ENCODE assay signal across 29 cellular contexts in the genomic region with DNA sequence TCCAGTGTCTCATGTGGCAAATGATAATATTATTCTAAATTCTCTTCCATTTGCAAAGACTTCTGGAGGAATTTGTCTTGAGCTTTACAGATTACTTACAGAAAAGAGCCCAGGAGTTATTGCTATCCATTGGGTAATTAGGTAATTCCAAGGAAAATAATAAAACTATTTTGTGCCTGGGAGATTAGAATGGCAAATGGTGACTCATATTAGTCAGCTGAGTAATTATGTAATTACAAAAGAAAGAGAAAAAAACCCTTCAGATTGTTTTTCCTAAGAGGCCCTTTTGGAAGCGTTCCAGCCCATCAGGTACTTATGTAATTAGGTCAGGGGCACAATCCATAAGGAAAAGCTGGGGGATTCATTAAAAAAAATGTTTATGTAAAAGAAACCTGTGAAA.
DNase-seq lines count a peak whose midpoint lies in the region; ATAC-seq, FAIRE-seq and TF ChIP-seq lines count a peak whose summit lies in the region.
"Had no signal": no experiment of that assay in that cellular context is flagged by ENCODE, and none has a peak within 500 bp of the region (broad histone marks: within the 10 kb centered on the region; RNA-seq: fewer than 3 reads in every experiment).

No MANE protein-coding gene starts in this region.

- H3K4me3 ChIP-seq in cardiac fibroblast (replicated peaks in 1 of 2; ENCODE audit: low read depth in 2 of 2, low read length in 2 of 2) (no peak overlapping the region), pancreas (no peak overlapping the region)
- H3K4me3 ChIP-seq: esophagus muscularis mucosa, GM12878, right atrium auricular region, SJSA1, spleen, suprapubic skin had no signal

- intact Hi-C loops in pancreas (cut with DNase I), result no loop called here

- peak overlapping the region; percentile 26 for H3K27ac Mint-ChIP-seq in mesothelial cell of epicardium
- H3K27ac Mint-ChIP-seq: CD8-positive, alpha-beta T cell; stimulated activated memory B cell treated with anti-CD40 and anti-IgM and Interleukin-4, amounts not matched to agents 10 μg/mL and 1 μg/mL and 100 μg/mL, for 72 hours; T-helper 17 cell had no signal

- FAIRE-seq in pancreas (lab: Jason Lieb, UNC), result no peak
- FAIRE-seq: GM12878, H54, RCC 7860 had no signal

- no peak overlapping the region for H3K27ac ChIP-seq in pancreas
- H3K27ac ChIP-seq: 22Rv1, neutrophil, right atrium auricular region, SJSA1, spleen, suprapubic skin had no signal

- TF ChIP-seq CTCF in cardiac fibroblast (IDR thresholded peaks at IDR 0.05; ENCODE audit: low read depth, low read length), result no peak
- no peak for TF ChIP-seq CTCF in mesothelial cell of epicardium (IDR thresholded peaks at IDR 0.05; ENCODE audit: unreplicated experiment)
- TF ChIP-seq CTCF in pancreas (IDR thresholded peaks at IDR 0.05), result no peak

- no peaks in the 10 kb centered on the region for H3K4me1 ChIP-seq in pancreas
- H3K4me1 ChIP-seq: spleen had no signal

- no peaks in the 10 kb centered on the region for H3K36me3 ChIP-seq in pancreas
- H3K36me3 ChIP-seq: esophagus muscularis mucosa, neutrophil, right atrium auricular region, SJSA1, spleen, suprapubic skin had no signal

- H3K4me1 Mint-ChIP-seq in mesothelial cell of epicardium, result peaks cover 56% of the 10 kb centered on the region
- H3K4me1 Mint-ChIP-seq: stimulated activated memory B cell treated with anti-CD40 and anti-IgM and Interleukin-4, amounts not matched to agents 10 μg/mL and 1 μg/mL and 100 μg/mL, for 72 hours; T-helper 17 cell had no signal

- peak; percentile 0 for DNase-seq in DMS53 (lab: John Stamatoyannopoulos, UW)
- no peak for DNase-seq in DMS53 treated with DMSO at 0.1 percent for 48 hours (lab: John Stamatoyannopoulos, UW; ENCODE audit: unreplicated experiment)
- peak; percentile 87 for DNase-seq in NCI-H1105 treated with DMSO at 0.1 percent for 48 hours (lab: John Stamatoyannopoulos, UW)
- peak; percentile 9 to 24 for DNase-seq in cardiac fibroblast (ENCODE audit: low read depth in 2 of 2)
- DNase-seq in mesothelial cell of epicardium (ENCODE audit: low spot score in 2 of 2, unreplicated experiment in 2 of 2), result no peak
- DNase-seq in AG08396 (ENCODE audit: low spot score), result no peak
- no peak for DNase-seq in pancreas
- DNase-seq: activated effector memory CD4-positive, alpha-beta T cell treated with anti-CD3 and anti-CD28 coated beads, Interleukin-2, amount 50 U/mL, for 16 hours; CD8-positive, alpha-beta T cell; DND-41; effector CD8-positive, alpha-beta T cell; KG1; kidney glomerular epithelial cell; NCI-H187; NCI-H226; spleen; stimulated activated CD4-positive, alpha-beta T cell treated with anti-CD3 and anti-CD28 coated beads, Interleukin-2, amount 100 ng/mL, for 48 hours; T-helper 17 cell had no signal

- no peak for ATAC-seq in GM21825 (IDR thresholded peaks at IDR 0.05; ENCODE audit: unreplicated experiment)
- no peak for ATAC-seq in pancreas
- ATAC-seq: CD8-positive, alpha-beta T cell; GM12878; stimulated activated memory B cell treated with anti-CD40 and anti-IgM and Interleukin-4, amounts not matched to agents 10 μg/mL and 1 μg/mL and 100 μg/mL, for 72 hours; T-helper 17 cell had no signal

- no peak overlapping the region for H3K4me3 Mint-ChIP-seq in mesothelial cell of epicardium
- H3K4me3 Mint-ChIP-seq: CD8-positive, alpha-beta T cell; stimulated activated memory B cell treated with anti-CD40 and anti-IgM and Interleukin-4, amounts not matched to agents 10 μg/mL and 1 μg/mL and 100 μg/mL, for 72 hours; T-helper 17 cell had no signal

- H3K27me3 Mint-ChIP-seq in mesothelial cell of epicardium (ENCODE audit: low read depth), result no peaks in the 10 kb centered on the region
- H3K27me3 Mint-ChIP-seq: stimulated activated memory B cell treated with anti-CD40 and anti-IgM and Interleukin-4, amounts not matched to agents 10 μg/mL and 1 μg/mL and 100 μg/mL, for 72 hours; T-helper 17 cell had no signal

- H3K27me3 ChIP-seq in pancreas, result no peaks in the 10 kb centered on the region
- H3K27me3 ChIP-seq: esophagus muscularis mucosa, neutrophil, right atrium auricular region, SJSA1, spleen, suprapubic skin had no signal

- peaks cover 10% of the 10 kb centered on the region for H3K9me3 Mint-ChIP-seq in mesothelial cell of epicardium

- H3K9me3 ChIP-seq in pancreas, result no peaks in the 10 kb centered on the region
- H3K9me3 ChIP-seq: esophagus muscularis mucosa, neutrophil, right atrium auricular region, SJSA1, suprapubic skin had no signal

- H3K36me3 Mint-ChIP-seq in mesothelial cell of epicardium, result peaks cover 2% of the 10 kb centered on the region
- H3K36me3 Mint-ChIP-seq: CD8-positive, alpha-beta T cell; stimulated activated memory B cell treated with anti-CD40 and anti-IgM and Interleukin-4, amounts not matched to agents 10 μg/mL and 1 μg/mL and 100 μg/mL, for 72 hours had no signal

- 76 to 81% methylated on average over 1 of the region's 1 CpG for WGBS in pancreas, 2 donors

Comparison
In these comparisons a context has a peak if more than half of its experiments do, and no peak if none do; other contexts are left out.
1. DNase-seq: peak in DMS53 (single experiment), NCI-H1105 treated with DMSO at 0.1 percent for 48 hours (single experiment) and cardiac fibroblast (2 of 2); none in DMS53 treated with DMSO at 0.1 percent for 48 hours (single experiment), mesothelial cell of epicardium (0 of 2), AG08396 (single experiment) and pancreas (0 of 6).